ENCODE assay signal across 24 cellular contexts in genomic region chr5:107805819-107806218, GRCh38.
DNase-seq lines count a peak whose midpoint lies in the region; ATAC-seq lines count a peak whose summit lies in the region.
"Had no signal": no experiment of that assay in that cellular context is flagged by ENCODE, and none has a peak within 500 bp of the region (broad histone marks: within the 10 kb centered on the region; RNA-seq: fewer than 3 reads in every experiment).

No MANE protein-coding gene starts in this region.

- peak; percentile 44 for DNase-seq in DMS 273 treated with DMSO at 0.1 percent for 48 hours (lab: John Stamatoyannopoulos, UW)
- peak; percentile 80 for DNase-seq in NCI-H1436 treated with DMSO at 0.1 percent for 48 hours (lab: John Stamatoyannopoulos, UW)
- DNase-seq in NCI-H524 treated with DMSO at 0.1 percent for 48 hours (lab: John Stamatoyannopoulos, UW), result peak; percentile 87
- DNase-seq in iPS-NIHi11 (ENCODE audit: low spot score), result peak; percentile 35
- DNase-seq in activated CD4-positive, alpha-beta T cell treated with anti-CD3 and anti-CD28 coated beads for 4 hours, result no peak
- DNase-seq in activated CD4-positive, CD25-positive, alpha-beta regulatory T cell treated with anti-CD3 and anti-CD28 coated beads, Interleukin-2, amount 50 U/mL, for 72 hours, result no peak
- no peak for DNase-seq in left cardiac atrium
- no peak for DNase-seq in NCI-H226
- DNase-seq: activated CD4-positive, alpha-beta T cell treated with anti-CD3 and anti-CD28 coated beads for 48 hours; activated naive CD4-positive, alpha-beta T cell treated with anti-CD3 and anti-CD28 coated beads for 36 hours; activated T-cell treated with anti-CD3 and anti-CD28 coated beads, Interleukin-2, amount 50 U/mL, for 72 hours; amniotic stem cell; CD4-positive, alpha-beta T cell; DMS79 treated with DMSO at 0.1 percent for 48 hours; mesenchymal stem cell; ovary; PC-9; right cardiac atrium; SHP77 treated with DMSO at 0.1 percent for 48 hours; stimulated activated CD4-positive, alpha-beta T cell treated with anti-CD3 and anti-CD28 coated beads, Interleukin-12 subunit alpha, Interleukin-12 subunit beta, amount 100 ng/mL, for 4 hours; stimulated activated CD4-positive, alpha-beta T cell treated with anti-CD3 and anti-CD28 coated beads, Interleukin-4, amount 100 ng/mL, for 4 hours; stimulated activated naive CD8-positive, alpha-beta T cell treated with anti-CD3 and anti-CD28 coated beads, Interleukin-15, amount 100 ng/mL, for 72 hours; T-helper 1 cell; transverse colon had no signal

- no peak for ATAC-seq in left cardiac atrium
- ATAC-seq: activated T-cell treated with anti-CD3 and anti-CD28 coated beads, Interleukin-2, amount 50 U/mL, for 72 hours; right cardiac atrium; stimulated activated naive CD8-positive, alpha-beta T cell treated with anti-CD3 and anti-CD28 coated beads, Interleukin-15, amount 100 ng/mL, for 72 hours had no signal

- intact Hi-C loops in left cardiac atrium (cut with DNase I), result no loop called here

Comparison
In these comparisons a context has a peak if more than half of its experiments do, and no peak if none do; other contexts are left out.
1. DNase-seq: peak in DMS 273 treated with DMSO at 0.1 percent for 48 hours (single experiment), NCI-H1436 treated with DMSO at 0.1 percent for 48 hours (single experiment), NCI-H524 treated with DMSO at 0.1 percent for 48 hours (single experiment) and iPS-NIHi11 (single experiment); none in activated CD4-positive, alpha-beta T cell treated with anti-CD3 and anti-CD28 coated beads for 4 hours (0 of 2), activated CD4-positive, CD25-positive, alpha-beta regulatory T cell treated with anti-CD3 and anti-CD28 coated beads, Interleukin-2, amount 50 U/mL, for 72 hours (single experiment), left cardiac atrium (single experiment) and NCI-H226 (single experiment).